Comparison of ENCODE assay signal across 2 cellular contexts in genomic region chr3:126983276-126983652, GRCh38.
TF ChIP-seq lines count a peak whose summit lies in the region.

No MANE protein-coding gene starts in this region.

TF ChIP-seq in SK-N-SH, 30 proteins besides CTCF, POLR2A, EP300 and RAD21 (continued from another document):
- no peak for TF ChIP-seq MAX (IDR thresholded peaks at IDR 0.05; ENCODE audit: low read depth)
TF ChIP-seq in SK-N-SH: peak in this region for 0.

TF ChIP-seq in SK-N-SH treated with all-trans-retinoic acid at 6 μM for 48 hours, 23 proteins besides CTCF, POLR2A, EP300 and RAD21 (continued from another document):
- TF ChIP-seq PATZ1 (CRISPR knock-in tag; IDR thresholded peaks at IDR 0.05; ENCODE audit: borderline replicate concordance) (no peak), PPARA (CRISPR knock-in tag; IDR thresholded peaks at IDR 0.05; ENCODE audit: borderline replicate concordance) (no peak), ZFP3 (CRISPR knock-in tag; IDR thresholded peaks at IDR 0.05) (no peak), ZC3H10 (CRISPR knock-in tag; IDR thresholded peaks at IDR 0.05) (no peak), BACH2 (CRISPR knock-in tag; IDR thresholded peaks at IDR 0.05; ENCODE audit: borderline replicate concordance) (no peak), CSDC2 (CRISPR knock-in tag; IDR thresholded peaks at IDR 0.05) (no peak), SNAI2 (CRISPR knock-in tag; IDR thresholded peaks at IDR 0.05) (no peak), POU6F1 (CRISPR knock-in tag; IDR thresholded peaks at IDR 0.05; ENCODE audit: borderline replicate concordance, low read depth) (no peak), ZNF565 (CRISPR knock-in tag; conservative IDR thresholded peaks at IDR 0.05; ENCODE audit: low read depth) (no peak)
